In genomic region chr1:228923973-228924766, GRCh38 we compare ENCODE assay signal across 15 cellular contexts.
DNase-seq lines count a peak whose midpoint lies in the region; ATAC-seq and TF ChIP-seq lines count a peak whose summit lies in the region.
"Had no signal": no experiment of that assay in that cellular context is flagged by ENCODE, and none has a peak within 500 bp of the region (broad histone marks: within the 10 kb centered on the region; RNA-seq: fewer than 3 reads in every experiment).

No MANE protein-coding gene starts in this region.

- no peak overlapping the region for H2BK20ac ChIP-seq in IMR-90 (ENCODE audit: low read depth, low read length)

- intact Hi-C loops in Caco-2 (cut with micrococcal nuclease; ENCODE audit: unreplicated experiment), result no loop called here
- intact Hi-C loops in IMR-90 (cut with micrococcal nuclease), result no loop called here
- intact Hi-C loops in right cardiac atrium (cut with DNase I), result no loop called here

- dilution Hi-C loops in IMR-90 (cut with HindIII; ENCODE audit: low sequenced_read_pairs, unreplicated experiment), result no loop called here

- POLR2A ChIA-PET in Caco-2 (lab: Charles Lee), result no interaction called here
- POLR2A ChIA-PET in IMR-90 (lab: Charles Lee; ENCODE audit: unreplicated experiment), result no interaction called here

- no peak for TF ChIP-seq RAD21 in IMR-90 (IDR thresholded peaks at IDR 0.05; ENCODE audit: low read length)

- peaks cover 32% of the 10 kb centered on the region for H3K9me3 Mint-ChIP-seq in Caco-2 (ENCODE audit: unreplicated experiment)
- H3K9me3 Mint-ChIP-seq in stimulated activated effector memory CD8-positive, alpha-beta T cell treated with anti-CD3 and anti-CD28 coated beads, Interleukin-12 subunit alpha, Interleukin-12 subunit beta, amount 100 ng/mL, for 72 hours, result no peaks in the 10 kb centered on the region

- peaks cover 6% of the 10 kb centered on the region for H3K36me3 Mint-ChIP-seq in Caco-2 (ENCODE audit: insufficient read depth, unreplicated experiment)
- H3K36me3 Mint-ChIP-seq in stimulated activated effector memory CD8-positive, alpha-beta T cell treated with anti-CD3 and anti-CD28 coated beads, Interleukin-12 subunit alpha, Interleukin-12 subunit beta, amount 100 ng/mL, for 72 hours, result no peaks in the 10 kb centered on the region
- H3K36me3 Mint-ChIP-seq: CD4-positive, alpha-beta memory T cell had no signal

- no CpG with 5 or more reads among the region's 4 CpGs for WGBS in IMR-90 (ENCODE audit: extremely low coverage in 2 of 2, insufficient read length in 1 of 2), 2 experiments
- 21% methylated on average over 3 of the region's 4 CpGs for WGBS in mesenchymal stem cell
- WGBS in right cardiac atrium, result 81% methylated on average over 4 of the region's 4 CpGs

- peak overlapping the region; percentile 22; the same call in 1 of the 2 replicates for H3K27ac ChIP-seq in IMR-90 (ENCODE audit: insufficient read depth, low read length)
- H3K27ac ChIP-seq in fibroblast of lung (ENCODE audit: insufficient read depth, low read length), result no peak overlapping the region
- H3K27ac ChIP-seq in mesenchymal stem cell (ENCODE audit: low read length, poor library complexity, severe bottlenecking), result no peak overlapping the region
- H3K27ac ChIP-seq in right cardiac atrium (ENCODE audit: low read length), result no peak overlapping the region
- H3K27ac ChIP-seq: C4-2B, HL-60 had no signal

- H3K9me3 ChIP-seq in Caco-2 (no peaks in the 10 kb centered on the region), IMR-90 (ENCODE audit: control insufficient read depth, insufficient read depth, low read length) (no peaks in the 10 kb centered on the region; the same call in 1 of the 2 replicates), fibroblast of lung (ENCODE audit: control insufficient read depth, insufficient read depth, low read depth, low read length) (no peaks in the 10 kb centered on the region), mesenchymal stem cell (ENCODE audit: control insufficient read depth, low read length) (no peaks in the 10 kb centered on the region), right cardiac atrium (ENCODE audit: control insufficient read depth, low read length) (no peaks in the 10 kb centered on the region)
- H3K9me3 ChIP-seq: BE2C had no signal

- H2AK9ac ChIP-seq in IMR-90 (replicated peaks; ENCODE audit: low read depth, low read length, poor library complexity), result no peak overlapping the region

- H3K79me2 ChIP-seq in fibroblast of lung (ENCODE audit: control insufficient read depth, insufficient read depth, low read length), result no peaks in the 10 kb centered on the region

- TF ChIP-seq CTCF in Caco-2 (IDR thresholded peaks at IDR 0.05; ENCODE audit: insufficient read depth in 1 of 2, low read depth in 1 of 2, low read length in 1 of 2, severe bottlenecking in 1 of 2, unreplicated experiment in 1 of 2) (no peak), IMR-90 (conservative IDR thresholded peaks at IDR 0.05; ENCODE audit: low read depth, low read length) (no peak), fibroblast of lung (conservative IDR thresholded peaks at IDR 0.05 in 1 of 2, IDR thresholded peaks at IDR 0.05 in 1 of 2; ENCODE audit: low read depth in 1 of 2, low read length in 2 of 2) (no peak)

- H2BK120ac ChIP-seq in IMR-90 (ENCODE audit: low read depth, low read length) (no peak overlapping the region), mesenchymal stem cell (ENCODE audit: low read depth, low read length) (no peak overlapping the region)

- no peaks in the 10 kb centered on the region for H4K20me1 ChIP-seq in IMR-90 (ENCODE audit: insufficient read depth, low read length)
- H4K20me1 ChIP-seq in fibroblast of lung (ENCODE audit: control insufficient read depth, extremely low read depth, insufficient read depth, low read length), result no peaks in the 10 kb centered on the region

- no peaks in the 10 kb centered on the region; the same call in 1 of the 2 replicates for H3K9me1 ChIP-seq in IMR-90 (ENCODE audit: insufficient read depth, low read length)

- no peak overlapping the region for H3K27ac Mint-ChIP-seq in Caco-2 (ENCODE audit: unreplicated experiment)
- H3K27ac Mint-ChIP-seq in stimulated activated effector memory CD8-positive, alpha-beta T cell treated with anti-CD3 and anti-CD28 coated beads, Interleukin-12 subunit alpha, Interleukin-12 subunit beta, amount 100 ng/mL, for 72 hours, result no peak overlapping the region
- H3K27ac Mint-ChIP-seq: HFFc6 had no signal

- no peak for DNase-seq in Caco-2
- peak; percentile 72 for DNase-seq in IMR-90
- DNase-seq in fibroblast of lung (ENCODE audit: low read depth in 2 of 2), result peak; percentile 18 to 70
- peak; percentile 80 for DNase-seq in mesenchymal stem cell
- no peak for DNase-seq in right cardiac atrium
- DNase-seq in stimulated activated effector memory CD8-positive, alpha-beta T cell treated with anti-CD3 and anti-CD28 coated beads, Interleukin-12 subunit alpha, Interleukin-12 subunit beta, amount 100 ng/mL, for 72 hours (ENCODE audit: low spot score in 2 of 2), result no peak
- DNase-seq: BE2C; CD4-positive, alpha-beta memory T cell; DND-41; GDM1; HCEC 1CT; HFFc6 had no signal

- H3K23ac ChIP-seq in IMR-90 (ENCODE audit: low read depth, low read length), result no peak overlapping the region
- no peak overlapping the region for H3K23ac ChIP-seq in mesenchymal stem cell (ENCODE audit: low read length in 2 of 2)

- in situ Hi-C loops in IMR-90 (cut with MboI; ENCODE audit: low sequenced_read_pairs), result no loop called here

- no peak overlapping the region for H4K8ac ChIP-seq in IMR-90 (ENCODE audit: low read depth in 2 of 2, low read length in 2 of 2)
- H4K8ac ChIP-seq in mesenchymal stem cell (ENCODE audit: low read length), result no peak overlapping the region

- no peak overlapping the region for H2AK5ac ChIP-seq in IMR-90 (ENCODE audit: low read depth, low read length)
- H2AK5ac ChIP-seq in mesenchymal stem cell (ENCODE audit: low read length, severe bottlenecking), result no peak overlapping the region

- no peaks in the 10 kb centered on the region for H3K27me3 Mint-ChIP-seq in Caco-2 (ENCODE audit: insufficient read depth, unreplicated experiment)
- H3K27me3 Mint-ChIP-seq: CD4-positive, alpha-beta memory T cell had no signal

- H3K79me1 ChIP-seq in IMR-90 (ENCODE audit: low read depth in 1 of 2, low read length in 2 of 2) (no peaks in the 10 kb centered on the region), mesenchymal stem cell (replicated peaks; ENCODE audit: low read length, poor library complexity, severe bottlenecking) (no peaks in the 10 kb centered on the region)

- H4K5ac ChIP-seq in IMR-90 (ENCODE audit: low read depth, low read length), result no peak overlapping the region; the same call in 1 of the 2 replicates

- no peak overlapping the region for H2BK12ac ChIP-seq in mesenchymal stem cell (ENCODE audit: low read length in 2 of 2)

- peaks cover 15% of the 10 kb centered on the region for H3K4me1 Mint-ChIP-seq in Caco-2 (ENCODE audit: low read depth, unreplicated experiment)
- H3K4me1 Mint-ChIP-seq in stimulated activated effector memory CD8-positive, alpha-beta T cell treated with anti-CD3 and anti-CD28 coated beads, Interleukin-12 subunit alpha, Interleukin-12 subunit beta, amount 100 ng/mL, for 72 hours, result peaks cover 35% of the 10 kb centered on the region

- H3K9ac ChIP-seq in IMR-90 (ENCODE audit: low read depth, low read length) (no peak overlapping the region), fibroblast of lung (ENCODE audit: insufficient read depth, low read length) (no peak overlapping the region), mesenchymal stem cell (ENCODE audit: low read length) (no peak overlapping the region)

- H3K14ac ChIP-seq in IMR-90 (replicated peaks; ENCODE audit: low read depth, low read length), result no peak overlapping the region
- no peak overlapping the region for H3K14ac ChIP-seq in mesenchymal stem cell (ENCODE audit: low read length in 2 of 2)

- H3K36me3 ChIP-seq in Caco-2 (ENCODE audit: control insufficient read depth, insufficient read depth, low read length) (no peaks in the 10 kb centered on the region), IMR-90 (ENCODE audit: control insufficient read depth, insufficient read depth, low read length) (no peaks in the 10 kb centered on the region), fibroblast of lung (ENCODE audit: control insufficient read depth, insufficient read depth, low read length) (no peaks in the 10 kb centered on the region), mesenchymal stem cell (ENCODE audit: control insufficient read depth in 1 of 2, insufficient read depth in 2 of 2, low read depth in 1 of 2, low read length in 2 of 2) (no peaks in the 10 kb centered on the region)
- H3K36me3 ChIP-seq: BE2C had no signal

- no peak overlapping the region for H2BK5ac ChIP-seq in IMR-90 (ENCODE audit: low read depth, low read length, poor library complexity, severe bottlenecking)
- H2BK5ac ChIP-seq in mesenchymal stem cell (ENCODE audit: low read depth, low read length, poor library complexity, severe bottlenecking), result no peak overlapping the region

- H3K4ac ChIP-seq in IMR-90 (ENCODE audit: low read depth, low read length), result no peak overlapping the region
- H3K4ac ChIP-seq in mesenchymal stem cell (ENCODE audit: low read depth in 1 of 2, low read length in 2 of 2), result no peak overlapping the region

- no peak overlapping the region for H3K18ac ChIP-seq in IMR-90 (ENCODE audit: low read depth, low read length)
- no peak overlapping the region for H3K18ac ChIP-seq in mesenchymal stem cell (ENCODE audit: low read depth in 1 of 2, low read length in 2 of 2)

- H3K4me2 ChIP-seq in IMR-90 (ENCODE audit: low read depth, low read length) (no peak overlapping the region), fibroblast of lung (ENCODE audit: extremely low read depth, insufficient read depth, low read length) (no peak overlapping the region), mesenchymal stem cell (ENCODE audit: low read length, poor library complexity, severe bottlenecking) (no peak overlapping the region)

- ATAC-seq in IMR-90 (ENCODE audit: low read depth) (peak; percentile 76), right cardiac atrium (no peak), HG02571 (IDR thresholded peaks at IDR 0.05; ENCODE audit: unreplicated experiment) (no peak)
- ATAC-seq in stimulated activated effector memory CD8-positive, alpha-beta T cell treated with anti-CD3 and anti-CD28 coated beads, Interleukin-12 subunit alpha, Interleukin-12 subunit beta, amount 100 ng/mL, for 72 hours, result no peak

- H3K4me1 ChIP-seq in Caco-2 (peaks cover 16% of the 10 kb centered on the region), IMR-90 (ENCODE audit: control insufficient read depth, insufficient read depth, low read length) (peaks cover 12% of the 10 kb centered on the region; the same call in 1 of the 2 replicates), fibroblast of lung (ENCODE audit: control insufficient read depth, extremely low read depth, insufficient read depth, low read length) (no peaks in the 10 kb centered on the region), mesenchymal stem cell (ENCODE audit: control insufficient read depth, insufficient read depth, low read depth, low read length) (peaks cover 2% of the 10 kb centered on the region), right cardiac atrium (ENCODE audit: control insufficient read depth, insufficient read depth, low read length) (peaks cover 3% of the 10 kb centered on the region)
- H3K4me1 ChIP-seq: BE2C had no signal

- H3K27me3 ChIP-seq in Caco-2 (replicated peaks; ENCODE audit: control insufficient read depth, insufficient read depth, low read length), result no peaks in the 10 kb centered on the region
- H3K27me3 ChIP-seq in IMR-90 (ENCODE audit: control insufficient read depth, insufficient read depth, low read length), result no peaks in the 10 kb centered on the region; the same call in 1 of the 2 replicates
- no peaks in the 10 kb centered on the region for H3K27me3 ChIP-seq in fibroblast of lung (ENCODE audit: control insufficient read depth, insufficient read depth, low read length)
- H3K27me3 ChIP-seq in mesenchymal stem cell (ENCODE audit: control insufficient read depth in 1 of 2, insufficient read depth in 1 of 2, low read length in 2 of 2), result peaks cover 0 to 8% of the 10 kb centered on the region in 2 experiments
- no peaks in the 10 kb centered on the region for H3K27me3 ChIP-seq in right cardiac atrium (ENCODE audit: control insufficient read depth, insufficient read depth)
- H3K27me3 ChIP-seq: BE2C had no signal

- BruUV-seq in Caco-2 (replicated peaks; lab: Mats Ljungman, UMichigan) (TSS peak; percentile 32), IMR-90 (replicated peaks; lab: Mats Ljungman, UMichigan) (no TSS peak)

- CTCF ChIA-PET in Caco-2 (lab: Charles Lee), result no interaction called here
- CTCF ChIA-PET in IMR-90 (lab: Yijun Ruan, JAX), result no interaction called here

- H4K91ac ChIP-seq in IMR-90 (ENCODE audit: insufficient read depth, low read depth, low read length), result no peak overlapping the region
- no peak overlapping the region for H4K91ac ChIP-seq in mesenchymal stem cell (ENCODE audit: low read length)

- no peak overlapping the region for H3K56ac ChIP-seq in IMR-90 (ENCODE audit: extremely low read depth, insufficient read depth, low read length)

- H3K4me3 Mint-ChIP-seq in Caco-2 (ENCODE audit: unreplicated experiment), result no peak overlapping the region
- H3K4me3 Mint-ChIP-seq in stimulated activated effector memory CD8-positive, alpha-beta T cell treated with anti-CD3 and anti-CD28 coated beads, Interleukin-12 subunit alpha, Interleukin-12 subunit beta, amount 100 ng/mL, for 72 hours, result no peak overlapping the region
- H3K4me3 Mint-ChIP-seq: CD4-positive, alpha-beta memory T cell; HFFc6 had no signal

- H2BK15ac ChIP-seq in IMR-90 (ENCODE audit: low read depth, low read length), result peak overlapping the region; percentile 0; the same call in 2 of the 3 replicates
- H2BK15ac ChIP-seq in mesenchymal stem cell (ENCODE audit: low read depth, poor library complexity, severe bottlenecking), result no peak overlapping the region

- H3K4me3 ChIP-seq in Caco-2 (ENCODE audit: low read depth, low read length) (no peak overlapping the region), IMR-90 (ENCODE audit: insufficient read depth, low read depth, low read length) (no peak overlapping the region), fibroblast of lung (replicated peaks in 1 of 4; ENCODE audit: control extremely low read depth in 1 of 4, insufficient read depth in 1 of 4, low read depth in 3 of 4, low read length in 4 of 4) (no peak overlapping the region), mesenchymal stem cell (ENCODE audit: insufficient read depth in 1 of 2, low read depth in 1 of 2, low read length in 2 of 2) (no peak overlapping the region), right cardiac atrium (ENCODE audit: low read length) (no peak overlapping the region)

- TF ChIP-seq POLR2A in IMR-90 (IDR thresholded peaks at IDR 0.05; ENCODE audit: low read depth, low read length), result no peak

- H2AFZ ChIP-seq in IMR-90 (replicated peaks; ENCODE audit: low read length, poor library complexity) (no peak overlapping the region), fibroblast of lung (ENCODE audit: low read length) (no peak overlapping the region), mesenchymal stem cell (ENCODE audit: low read depth, low read length) (no peak overlapping the region)

Comparison
In these comparisons a context has a peak if more than half of its experiments do, and no peak if none do; other contexts are left out.
1. DNase-seq: peak in IMR-90 (single experiment), fibroblast of lung (2 of 2) and mesenchymal stem cell (single experiment); none in Caco-2 (0 of 2), right cardiac atrium (0 of 3) and stimulated activated effector memory CD8-positive, alpha-beta T cell treated with anti-CD3 and anti-CD28 coated beads, Interleukin-12 subunit alpha, Interleukin-12 subunit beta, amount 100 ng/mL, for 72 hours (0 of 2).